Comparison of ENCODE assay signal across 40 cellular contexts in the genomic region with DNA sequence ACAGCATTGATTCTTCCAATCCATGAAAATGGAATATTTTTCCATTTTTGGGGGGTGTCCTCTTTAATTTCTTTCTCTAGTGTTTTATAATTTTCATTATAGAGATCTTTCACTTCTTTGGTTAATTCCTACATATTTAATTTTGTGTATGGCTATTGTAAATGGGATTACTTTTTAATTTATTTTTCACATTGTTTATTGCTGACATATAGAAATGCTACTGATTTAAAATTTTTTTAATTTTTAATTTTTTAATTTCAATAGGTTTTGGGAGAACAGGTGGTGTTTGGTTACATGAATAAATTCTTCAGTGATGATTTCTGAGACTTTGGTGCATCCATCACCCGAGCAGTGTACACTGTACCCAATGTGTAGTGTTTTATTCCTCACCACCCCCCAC. TPM values are rescaled to one million over a fixed set of nuclear protein-coding genes. Genes with fewer than 3 reads are reported as not detected.
"Had no signal": no experiment of that assay in that cellular context is flagged by ENCODE, and none has a peak within 500 bp of the region (broad histone marks: within the 10 kb centered on the region; RNA-seq: fewer than 3 reads in every experiment).

No MANE protein-coding gene starts in this region.

- DNase-seq: Karpas-422, Kasumi-1, MG63, MM.1S, MV-4-11, NCI-H1048, NCI-H1092, NCI-H1092 treated with DMSO at 0.1 percent for 48 hours, NCI-H1105, NCI-H1105 treated with DMSO at 0.1 percent for 48 hours, NCI-H1417, NCI-H1417 treated with DMSO at 0.1 percent for 48 hours, NCI-H1436, NCI-H1436 treated with DMSO at 0.1 percent for 48 hours, NCI-H146, NCI-H1694, NCI-H1694 treated with DMSO at 0.1 percent for 48 hours, NCI-H187, NCI-H187 treated with DMSO at 0.1 percent for 48 hours, NCI-H1930, NCI-H2029, NCI-H2029 treated with DMSO at 0.1 percent for 48 hours, NCI-H2081, NCI-H2081 treated with DMSO at 0.1 percent for 48 hours, NCI-H2107, NCI-H2171, NCI-H2171 treated with DMSO at 0.1 percent for 48 hours, NCI-H2227 treated with DMSO at 0.1 percent for 48 hours, NCI-H226, NCI-H345, NCI-H446, NCI-H446 treated with DMSO at 0.1 percent for 48 hours, NCI-H510A, NCI-H510A treated with DMSO at 0.1 percent for 48 hours, NCI-H524, NCI-H524 treated with DMSO at 0.1 percent for 48 hours had no signal

- H3K4me3 ChIP-seq: MG63 had no signal

- H3K36me3 ChIP-seq: MG63 had no signal

- H3K27me3 ChIP-seq: MG63 had no signal

RNA-seq across cellular contexts. Expression of gene OOSP4B, which starts 26.6 kb away (rescaled TPM):
- total RNA-seq: LHCN-M2, M059J, MCF 10A, NCI-H460 had no signal

RNA-seq across cellular contexts. Expression of gene OOSP4A, which starts 26.6 kb away (rescaled TPM):
- total RNA-seq: LHCN-M2, M059J, MCF 10A, NCI-H460 had no signal

RNA-seq across cellular contexts. Expression of gene OOSP2, which starts 49.8 kb away (rescaled TPM):
- total RNA-seq: LHCN-M2, M059J, MCF 10A, NCI-H460 had no signal

RNA-seq across cellular contexts. Expression of gene OOSP1, which starts 52.2 kb away (rescaled TPM):
- total RNA-seq: LHCN-M2, M059J, MCF 10A, NCI-H460 had no signal
